ENCODE assay signal across 20 cellular contexts in the genomic region with DNA sequence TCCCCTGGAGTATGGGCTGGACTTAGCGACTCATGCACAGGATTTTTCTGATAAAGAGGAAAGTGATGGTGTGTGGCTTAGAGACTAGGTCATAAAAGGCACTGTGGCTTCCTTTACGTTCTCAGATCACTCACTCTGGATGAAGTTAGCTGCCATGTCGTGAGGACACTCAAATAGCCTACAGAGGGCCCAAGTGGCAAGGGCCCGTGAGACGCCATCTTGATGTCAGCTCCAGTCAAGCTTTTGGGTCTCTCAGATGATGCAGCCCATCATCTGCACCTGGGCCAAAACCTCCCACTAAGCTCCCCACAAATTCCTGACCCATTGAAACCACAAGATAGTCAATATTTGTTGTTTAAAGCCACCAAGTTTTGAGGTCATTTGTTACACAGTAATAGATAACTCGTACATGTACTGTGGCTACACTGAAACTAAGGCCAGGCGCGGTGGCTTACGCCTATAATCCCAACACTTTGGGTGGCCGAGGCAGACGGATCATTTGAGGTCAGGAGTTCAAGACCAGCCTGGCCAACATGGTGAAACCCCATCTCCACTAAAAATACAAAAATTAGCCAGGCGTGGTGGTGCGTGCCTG. TPM values are rescaled to one million over a fixed set of nuclear protein-coding genes. Genes with fewer than 3 reads are reported as not detected.
DNase-seq lines count a peak whose midpoint lies in the region; ATAC-seq and TF ChIP-seq lines count a peak whose summit lies in the region.
"Had no signal": no experiment of that assay in that cellular context is flagged by ENCODE, and none has a peak within 500 bp of the region (broad histone marks: within the 10 kb centered on the region; RNA-seq: fewer than 3 reads in every experiment).

No MANE protein-coding gene starts in this region.

- H3K9me3 Mint-ChIP-seq in activated T-helper 2 cell treated with anti-CD3 and anti-CD28 coated beads, Interferon-gamma antibody, Interleukin-2, Interleukin-4, amounts not matched to agents 10 μg/mL and 5 μg/mL and 100 μg/mL, durations not matched to agents 14 hours and 24 hours and 36 hours, result no peaks in the 10 kb centered on the region
- H3K9me3 Mint-ChIP-seq in CD4-positive, alpha-beta memory T cell, result no peaks in the 10 kb centered on the region
- H3K9me3 Mint-ChIP-seq: IgD-negative memory B cell had no signal

- peaks cover 5% of the 10 kb centered on the region for H3K4me1 Mint-ChIP-seq in activated T-helper 2 cell treated with anti-CD3 and anti-CD28 coated beads, Interferon-gamma antibody, Interleukin-2, Interleukin-4, amounts not matched to agents 10 μg/mL and 5 μg/mL and 100 μg/mL, durations not matched to agents 14 hours and 24 hours and 36 hours (ENCODE audit: low read depth)
- H3K4me1 Mint-ChIP-seq in CD4-positive, alpha-beta memory T cell, result peaks cover 12 to 26% (median 19%) of the 10 kb centered on the region in 4 donors

- intact Hi-C loops in activated T-helper 2 cell treated with anti-CD3 and anti-CD28 coated beads, Interferon-gamma antibody, Interleukin-2, Interleukin-4, amounts not matched to agents 10 μg/mL and 5 μg/mL and 100 μg/mL, durations not matched to agents 14 hours and 24 hours and 36 hours (cut with micrococcal nuclease), result no loop called here
- intact Hi-C loops in CD4-positive, alpha-beta memory T cell (cut with micrococcal nuclease), result no loop called here

- H3K27ac ChIP-seq in HEK293 (ENCODE audit: extremely low read depth, low read depth, low read length) (no peak overlapping the region), foreskin keratinocyte (no peak overlapping the region)
- no peak overlapping the region for H3K27ac ChIP-seq in CD4-positive, alpha-beta memory T cell (ENCODE audit: low read depth, low read length)
- H3K27ac ChIP-seq: C4-2B had no signal

- no peak overlapping the region for H3K4me3 ChIP-seq in HEK293 (ENCODE audit: low read depth, low read length)
- H3K4me3 ChIP-seq in CD4-positive, alpha-beta memory T cell (ENCODE audit: low read length in 2 of 2), result no peak overlapping the region

- no peak overlapping the region for H3K4me3 Mint-ChIP-seq in activated T-helper 2 cell treated with anti-CD3 and anti-CD28 coated beads, Interferon-gamma antibody, Interleukin-2, Interleukin-4, amounts not matched to agents 10 μg/mL and 5 μg/mL and 100 μg/mL, durations not matched to agents 14 hours and 24 hours and 36 hours (ENCODE audit: low read depth)
- no peak overlapping the region for H3K4me3 Mint-ChIP-seq in CD4-positive, alpha-beta memory T cell
- H3K4me3 Mint-ChIP-seq: IgD-negative memory B cell had no signal

- no peak overlapping the region for H3K27ac Mint-ChIP-seq in activated T-helper 2 cell treated with anti-CD3 and anti-CD28 coated beads, Interferon-gamma antibody, Interleukin-2, Interleukin-4, amounts not matched to agents 10 μg/mL and 5 μg/mL and 100 μg/mL, durations not matched to agents 14 hours and 24 hours and 36 hours
- H3K27ac Mint-ChIP-seq in CD4-positive, alpha-beta memory T cell, result peak overlapping the region in 1 of 7 donors; percentile 60
- H3K27ac Mint-ChIP-seq: IgD-negative memory B cell had no signal

- H3K4me1 ChIP-seq in HEK293 (ENCODE audit: control insufficient read depth, insufficient read depth, low read length), result no peaks in the 10 kb centered on the region
- H3K4me1 ChIP-seq in foreskin keratinocyte, result no peaks in the 10 kb centered on the region
- no peaks in the 10 kb centered on the region for H3K4me1 ChIP-seq in CD4-positive, alpha-beta memory T cell (ENCODE audit: insufficient read depth, low read length)

- DNase-seq in A172 (ENCODE audit: low spot score) (peak; percentile 38), SW480 (ENCODE audit: low spot score) (peak; percentile 42), foreskin keratinocyte (no peak), occipital lobe (lab: John Stamatoyannopoulos, UW) (no peak), cerebellum (ENCODE audit: low spot score) (no peak)
- no peak for DNase-seq in activated T-helper 2 cell treated with anti-CD3 and anti-CD28 coated beads, Interferon-gamma antibody, Interleukin-2, Interleukin-4, amounts not matched to agents 10 μg/mL and 5 μg/mL and 100 μg/mL, durations not matched to agents 14 hours and 24 hours and 36 hours (ENCODE audit: low spot score)
- DNase-seq in CD4-positive, alpha-beta memory T cell, result no peak
- DNase-seq: DMS 273 treated with DMSO at 0.1 percent for 48 hours, DND-41, H7, Kasumi-1, NCI-H1417, NCI-H187, NCI-H2227 treated with DMSO at 0.1 percent for 48 hours, NCI-H524 treated with DMSO at 0.1 percent for 48 hours, SW 1271 had no signal

- no peaks in the 10 kb centered on the region for H3K27me3 ChIP-seq in foreskin keratinocyte
- no peaks in the 10 kb centered on the region for H3K27me3 ChIP-seq in CD4-positive, alpha-beta memory T cell (ENCODE audit: insufficient read depth, low read length)

- H3K36me3 ChIP-seq in HEK293 (ENCODE audit: control insufficient read depth in 2 of 2, insufficient read depth in 1 of 2, low read length in 2 of 2), result peaks cover 2 to 17% of the 10 kb centered on the region in 2 experiments
- peaks cover 3% of the 10 kb centered on the region for H3K36me3 ChIP-seq in CD4-positive, alpha-beta memory T cell (ENCODE audit: insufficient read depth, low read length)

- peaks cover 17% of the 10 kb centered on the region for H3K36me3 Mint-ChIP-seq in activated T-helper 2 cell treated with anti-CD3 and anti-CD28 coated beads, Interferon-gamma antibody, Interleukin-2, Interleukin-4, amounts not matched to agents 10 μg/mL and 5 μg/mL and 100 μg/mL, durations not matched to agents 14 hours and 24 hours and 36 hours (ENCODE audit: low read depth)
- peaks cover 4 to 11% of the 10 kb centered on the region in 2 donors for H3K36me3 Mint-ChIP-seq in CD4-positive, alpha-beta memory T cell

- CTCF ChIA-PET in HEK293 (lab: Yijun Ruan, JAX), result interaction anchor here (0.8 to 2.6 kb wide), 3 partner anchors 44 to 120 kb away, joined by 3 to 9 read pairs (median 4); no protein-coding TSS in a partner anchor
- CTCF ChIA-PET in CD4-positive, alpha-beta memory T cell (lab: Charles Lee; ENCODE audit: partially characterized antibody), result interaction anchor here (1.0 to 1.9 kb wide), 2 partner anchors 13 to 111 kb away, joined by 5 to 6 read pairs; no protein-coding TSS in a partner anchor

- H3K9me3 ChIP-seq in HEK293 (ENCODE audit: control insufficient read depth, insufficient read depth, low read depth, low read length), result no peaks in the 10 kb centered on the region
- H3K9me3 ChIP-seq in CD4-positive, alpha-beta memory T cell (ENCODE audit: control insufficient read depth in 1 of 2, low read length in 2 of 2), result no peaks in the 10 kb centered on the region

- no peak for ATAC-seq in foreskin keratinocyte
- ATAC-seq: Right ventricle myocardium inferior had no signal

- POLR2A ChIA-PET in HEK293 (lab: Yijun Ruan, JAX), result interaction anchor here (0.6 to 1.0 kb wide), 4 partner anchors 13 to 53 kb away, joined by 3 read pairs; no protein-coding TSS in a partner anchor
- POLR2A ChIA-PET in CD4-positive, alpha-beta memory T cell (lab: Charles Lee; ENCODE audit: partially characterized antibody), result interaction anchor here (0.9 to 1.5 kb wide), 2 partner anchors 10 to 13 kb away, joined by 5 to 7 read pairs; no protein-coding TSS in a partner anchor

- no peaks in the 10 kb centered on the region for H3K27me3 Mint-ChIP-seq in activated T-helper 2 cell treated with anti-CD3 and anti-CD28 coated beads, Interferon-gamma antibody, Interleukin-2, Interleukin-4, amounts not matched to agents 10 μg/mL and 5 μg/mL and 100 μg/mL, durations not matched to agents 14 hours and 24 hours and 36 hours (ENCODE audit: low read depth)
- no peaks in the 10 kb centered on the region for H3K27me3 Mint-ChIP-seq in CD4-positive, alpha-beta memory T cell

- TF ChIP-seq CTCF in HEK293 (tag by site-specific recombination; IDR thresholded peaks at IDR 0.05) (no peak), foreskin keratinocyte (conservative IDR thresholded peaks at IDR 0.05) (peak; percentile 0)

TF ChIP-seq in HEK293, 187 proteins besides CTCF, POLR2A, EP300 and RAD21 (continues in another document):
- TF ChIP-seq SCRT2 (tag by site-specific recombination; IDR thresholded peaks at IDR 0.05), result no peak

RNA-seq across cellular contexts. Expression of gene ST6GALNAC2, which starts 14.7 kb away (rescaled TPM):
- total RNA-seq in A172 (2014; rRNA removed; shearing (Covaris generic)), result 5.1 and 6.8 TPM in 2 replicates
- total RNA-seq in foreskin keratinocyte (23.4 and 38.5 TPM in 2 replicates), occipital lobe (not detected), cerebellum (0.54 TPM)
- 21.4 and 31.8 TPM in 2 replicates for polyA plus RNA-seq in foreskin keratinocyte
- total RNA-seq in activated T-helper 2 cell treated with anti-CD3 and anti-CD28 coated beads, Interferon-gamma antibody, Interleukin-2, Interleukin-4, amounts not matched to agents 10 μg/mL and 5 μg/mL and 100 μg/mL, durations not matched to agents 14 hours and 24 hours and 36 hours, result 0.41 TPM in 1 of 2 replicates, not detected in the other
- 1 to 10 TPM; 3.3 to 3.6 TPM for total RNA-seq in CD4-positive, alpha-beta memory T cell
- polyA plus RNA-seq in CD4-positive, alpha-beta memory T cell, result 1 to 10 TPM in 1 of 2 donors, under 1 TPM in 1; 0.95 to 2.4 TPM

RNA-seq across cellular contexts. Expression of gene PRCD, which starts 31.1 kb away (rescaled TPM):
- total RNA-seq in A172 (2014; rRNA removed; shearing (Covaris generic)), result not detected in 2 replicates
- 0.63 and 0.88 TPM in 2 replicates for total RNA-seq in foreskin keratinocyte
- 0.93 and 0.99 TPM in 2 replicates for polyA plus RNA-seq in foreskin keratinocyte
- 1.9 TPM for total RNA-seq in occipital lobe
- not detected in 2 replicates for total RNA-seq in activated T-helper 2 cell treated with anti-CD3 and anti-CD28 coated beads, Interferon-gamma antibody, Interleukin-2, Interleukin-4, amounts not matched to agents 10 μg/mL and 5 μg/mL and 100 μg/mL, durations not matched to agents 14 hours and 24 hours and 36 hours
- not detected for total RNA-seq in CD4-positive, alpha-beta memory T cell
- not detected for polyA plus RNA-seq in CD4-positive, alpha-beta memory T cell
- total RNA-seq in cerebellum, result 5.7 TPM

RNA-seq across cellular contexts. Expression of gene CYGB, which starts 33.5 kb away (rescaled TPM):
- total RNA-seq in A172 (2014; rRNA removed; shearing (Covaris generic)), result 0.05 and 1.1 TPM in 2 replicates
- total RNA-seq in foreskin keratinocyte (10.2 and 17.8 TPM in 2 replicates), occipital lobe (1.2 TPM), cerebellum (5.6 TPM)
- polyA plus RNA-seq in foreskin keratinocyte, result 15.0 and 24.3 TPM in 2 replicates
- not detected in 2 replicates for total RNA-seq in activated T-helper 2 cell treated with anti-CD3 and anti-CD28 coated beads, Interferon-gamma antibody, Interleukin-2, Interleukin-4, amounts not matched to agents 10 μg/mL and 5 μg/mL and 100 μg/mL, durations not matched to agents 14 hours and 24 hours and 36 hours
- not detected for total RNA-seq in CD4-positive, alpha-beta memory T cell
- not detected for polyA plus RNA-seq in CD4-positive, alpha-beta memory T cell

Comparison
In these comparisons a context has a peak if more than half of its experiments do, and no peak if none do; other contexts are left out.
1. DNase-seq: peak in A172 (single experiment) and SW480 (single experiment); none in foreskin keratinocyte (0 of 2), occipital lobe (single experiment), activated T-helper 2 cell treated with anti-CD3 and anti-CD28 coated beads, Interferon-gamma antibody, Interleukin-2, Interleukin-4, amounts not matched to agents 10 μg/mL and 5 μg/mL and 100 μg/mL, durations not matched to agents 14 hours and 24 hours and 36 hours (single experiment), CD4-positive, alpha-beta memory T cell (0 of 5) and cerebellum (single experiment).